ENCODE assay signal across 36 cellular contexts in genomic region chr9:122193651-122194050, GRCh38. TPM values are rescaled to one million over a fixed set of nuclear protein-coding genes. Genes with fewer than 3 reads are reported as not detected.
"Had no signal": no experiment of that assay in that cellular context is flagged by ENCODE, and none has a peak within 500 bp of the region (broad histone marks: within the 10 kb centered on the region; RNA-seq: fewer than 3 reads in every experiment).

No MANE protein-coding gene starts in this region.

- H3K4me1 ChIP-seq: adrenal gland, body of pancreas, breast epithelium had no signal

- H3K36me3 ChIP-seq: adrenal gland, brain microvascular endothelial cell, breast epithelium had no signal

- H3K9me3 Mint-ChIP-seq: activated B cell treated with CpG ODN at 0.5 μM for 24 hours; activated CD4-positive, alpha-beta memory T cell treated with anti-CD3 and anti-CD28 coated beads for 36 hours; activated CD4-positive, alpha-beta T cell treated with anti-CD3 and anti-CD28 coated beads, Interleukin-2, amount 10 ng/mL, durations not matched to agents 24 days and 14 days; activated naive CD4-positive, alpha-beta T cell treated with anti-CD3 and anti-CD28 coated beads, Interleukin-2, amount 10 ng/mL, durations not matched to agents 7 days and 5 days; activated naive CD4-positive, alpha-beta T cell treated with anti-CD3 and anti-CD28 coated beads, Interleukin-2, amount 50 U/mL, for 24 hours; activated naive CD8-positive, alpha-beta T cell treated with anti-CD3 and anti-CD28 coated beads for 36 hours; activated T-cell treated with anti-CD3 and anti-CD28 coated beads, Interleukin-2, amount 50 U/mL, for 24 hours; activated T-helper 2 cell treated with anti-CD3 and anti-CD28 coated beads, Interferon-gamma antibody, Interleukin-2, Interleukin-4, amounts not matched to agents 10 μg/mL and 5 μg/mL and 100 μg/mL, durations not matched to agents 14 hours and 24 hours and 36 hours; T-helper 1 cell treated with Interleukin-12 subunit alpha and Interleukin-12 subunit beta and Interleukin-4 antibody, amounts not matched to agents 30 μg/mL and 1 μg/mL, for 36 hours; T-helper 2 cell treated with Interferon-gamma antibody and Interleukin-4, amounts not matched to agents 5 μg/mL and 100 μg/mL, for 36 hours had no signal

- H3K36me3 Mint-ChIP-seq: activated CD4-positive, alpha-beta memory T cell treated with anti-CD3 and anti-CD28 coated beads for 36 hours; activated CD8-positive, alpha-beta memory T cell treated with anti-CD3 and anti-CD28 coated beads, Interleukin-2, amount 10 ng/mL, durations not matched to agents 7 days and 5 days; activated naive CD4-positive, alpha-beta T cell treated with anti-CD3 and anti-CD28 coated beads, Interleukin-2, amount 10 ng/mL, durations not matched to agents 7 days and 5 days; activated naive CD4-positive, alpha-beta T cell treated with anti-CD3 and anti-CD28 coated beads, Interleukin-2, amount 50 U/mL, for 24 hours; activated naive CD8-positive, alpha-beta T cell treated with anti-CD3 and anti-CD28 coated beads for 36 hours had no signal

- H3K27me3 ChIP-seq: body of pancreas, breast epithelium had no signal

- H3K27ac Mint-ChIP-seq: activated B cell treated with CpG ODN at 0.5 μM for 24 hours; activated CD4-positive, alpha-beta memory T cell treated with anti-CD3 and anti-CD28 coated beads for 36 hours; activated CD4-positive, alpha-beta T cell treated with anti-CD3 and anti-CD28 coated beads, Interleukin-2, amount 10 ng/mL, durations not matched to agents 24 days and 14 days; activated CD8-positive, alpha-beta memory T cell treated with anti-CD3 and anti-CD28 coated beads, Interleukin-2, amount 10 ng/mL, durations not matched to agents 7 days and 5 days; activated CD8-positive, alpha-beta T cell treated with anti-CD3 and anti-CD28 coated beads, Interleukin-2, amount 10 ng/mL, durations not matched to agents 7 days and 5 days; activated naive CD4-positive, alpha-beta T cell treated with anti-CD3 and anti-CD28 coated beads, Interleukin-2, amount 10 ng/mL, durations not matched to agents 7 days and 5 days; activated naive CD4-positive, alpha-beta T cell treated with anti-CD3 and anti-CD28 coated beads, Interleukin-2, amount 50 U/mL, for 24 hours; activated naive CD8-positive, alpha-beta T cell treated with anti-CD3 and anti-CD28 coated beads for 36 hours; activated T-cell treated with anti-CD3 and anti-CD28 coated beads, Interleukin-2, amount 50 U/mL, for 24 hours; activated T-helper 2 cell treated with anti-CD3 and anti-CD28 coated beads, Interferon-gamma antibody, Interleukin-2, Interleukin-4, amounts not matched to agents 10 μg/mL and 5 μg/mL and 100 μg/mL, durations not matched to agents 14 hours and 24 hours and 36 hours; T-helper 1 cell treated with Interleukin-12 subunit alpha and Interleukin-12 subunit beta and Interleukin-4 antibody, amounts not matched to agents 30 μg/mL and 1 μg/mL, for 36 hours; T-helper 2 cell treated with Interferon-gamma antibody and Interleukin-4, amounts not matched to agents 5 μg/mL and 100 μg/mL, for 36 hours had no signal

- DNase-seq: activated B cell treated with CpG ODN at 0.5 μM for 24 hours; activated CD4-positive, alpha-beta memory T cell treated with anti-CD3 and anti-CD28 coated beads for 36 hours; activated CD4-positive, alpha-beta T cell treated with anti-CD3 and anti-CD28 coated beads for 4 hours; activated CD4-positive, alpha-beta T cell treated with anti-CD3 and anti-CD28 coated beads, Interleukin-2, amount 10 ng/mL, durations not matched to agents 24 days and 14 days; activated CD4-positive, alpha-beta T cell treated with anti-CD3 and anti-CD28 coated beads, Interleukin-2, amount 50 U/mL, for 1 hour; activated CD4-positive, alpha-beta T cell treated with anti-CD3 and anti-CD28 coated beads, Interleukin-2, amount 50 U/mL, for 4 hours; activated CD4-positive, CD25-positive, alpha-beta regulatory T cell treated with anti-CD3 and anti-CD28 coated beads, Interleukin-2, amount 50 U/mL, for 72 hours; activated CD8-positive, alpha-beta memory T cell treated with anti-CD3 and anti-CD28 coated beads for 24 hours; activated CD8-positive, alpha-beta memory T cell treated with anti-CD3 and anti-CD28 coated beads, Interleukin-2, amount 10 ng/mL, durations not matched to agents 7 days and 5 days; activated CD8-positive, alpha-beta memory T cell treated with anti-CD3 and anti-CD28 coated beads, Interleukin-2, amount 50 U/mL, for 48 hours; activated CD8-positive, alpha-beta T cell treated with anti-CD3 and anti-CD28 coated beads, Interleukin-2, amount 10 ng/mL, durations not matched to agents 7 days and 5 days; activated effector memory CD4-positive, alpha-beta T cell treated with Interleukin-2 at 50 U/mL for 16 hours; activated gamma-delta T cell; activated naive CD4-positive, alpha-beta T cell treated with anti-CD3 and anti-CD28 coated beads, Interleukin-2, amount 10 ng/mL, durations not matched to agents 7 days and 5 days; activated naive CD4-positive, alpha-beta T cell treated with Interleukin-2 at 50 U/mL for 16 hours; activated naive CD8-positive, alpha-beta T cell treated with anti-CD3 and anti-CD28 coated beads for 36 hours; activated T-cell treated with anti-CD3 and anti-CD28 coated beads, Interleukin-2, amount 50 U/mL, for 24 hours; activated T-cell treated with anti-CD3 and anti-CD28 coated beads, Interleukin-2, amount 50 U/mL, for 48 hours; adrenal gland; amniotic stem cell; body of pancreas; central memory CD4-positive, alpha-beta T cell; T-helper 2 cell; T-helper 9 cell had no signal

- H3K9me3 ChIP-seq: adrenal gland, body of pancreas, breast epithelium had no signal

- H3K4me3 ChIP-seq: adrenal gland, body of pancreas, breast epithelium had no signal

- ATAC-seq: activated CD8-positive, alpha-beta memory T cell treated with anti-CD3 and anti-CD28 coated beads, Interleukin-2, amount 10 ng/mL, durations not matched to agents 7 days and 5 days; activated CD8-positive, alpha-beta T cell treated with anti-CD3 and anti-CD28 coated beads, Interleukin-2, amount 10 ng/mL, durations not matched to agents 7 days and 5 days; body of pancreas had no signal

- H3K27ac ChIP-seq: adrenal gland, body of pancreas, brain microvascular endothelial cell, breast epithelium, VCaP had no signal

- FAIRE-seq: astrocyte, colon, TTC549 had no signal

RNA-seq across cellular contexts. Expression of gene MORN5, which starts 33.9 kb away (rescaled TPM):
- total RNA-seq: activated B cell treated with CpG ODN at 0.5 μM for 24 hours; activated CD4-positive, alpha-beta memory T cell treated with anti-CD3 and anti-CD28 coated beads for 36 hours; activated CD4-positive, alpha-beta T cell treated with anti-CD3 and anti-CD28 coated beads, Interleukin-2, amount 10 ng/mL, durations not matched to agents 24 days and 14 days; activated CD8-positive, alpha-beta memory T cell treated with anti-CD3 and anti-CD28 coated beads, Interleukin-2, amount 10 ng/mL, durations not matched to agents 7 days and 5 days; activated CD8-positive, alpha-beta T cell treated with anti-CD3 and anti-CD28 coated beads, Interleukin-2, amount 10 ng/mL, durations not matched to agents 7 days and 5 days; activated naive CD8-positive, alpha-beta T cell treated with anti-CD3 and anti-CD28 coated beads for 36 hours; activated T-helper 2 cell treated with anti-CD3 and anti-CD28 coated beads, Interferon-gamma antibody, Interleukin-2, Interleukin-4, amounts not matched to agents 10 μg/mL and 5 μg/mL and 100 μg/mL, durations not matched to agents 14 hours and 24 hours and 36 hours; aorta; astrocyte; body of pancreas; breast epithelium; cardiac septum had no signal
- polyA plus RNA-seq: aorta had no signal

RNA-seq across cellular contexts. Expression of gene LHX6, which starts 35.1 kb away (rescaled TPM):
- total RNA-seq: activated B cell treated with CpG ODN at 0.5 μM for 24 hours; activated CD4-positive, alpha-beta memory T cell treated with anti-CD3 and anti-CD28 coated beads for 36 hours; activated CD4-positive, alpha-beta T cell treated with anti-CD3 and anti-CD28 coated beads, Interleukin-2, amount 10 ng/mL, durations not matched to agents 24 days and 14 days; activated CD8-positive, alpha-beta memory T cell treated with anti-CD3 and anti-CD28 coated beads, Interleukin-2, amount 10 ng/mL, durations not matched to agents 7 days and 5 days; activated CD8-positive, alpha-beta T cell treated with anti-CD3 and anti-CD28 coated beads, Interleukin-2, amount 10 ng/mL, durations not matched to agents 7 days and 5 days; activated T-helper 2 cell treated with anti-CD3 and anti-CD28 coated beads, Interferon-gamma antibody, Interleukin-2, Interleukin-4, amounts not matched to agents 10 μg/mL and 5 μg/mL and 100 μg/mL, durations not matched to agents 14 hours and 24 hours and 36 hours had no signal
- polyA plus RNA-seq: aorta had no signal
